In genomic region chr17:45950888-45951287, GRCh38 we compare ENCODE assay signal across 28 cellular contexts. TPM values are rescaled to one million over a fixed set of nuclear protein-coding genes. Genes with fewer than 3 reads are reported as not detected.
DNase-seq lines count a peak whose midpoint lies in the region; TF ChIP-seq lines count a peak whose summit lies in the region.
"Had no signal": no experiment of that assay in that cellular context is flagged by ENCODE, and none has a peak within 500 bp of the region (broad histone marks: within the 10 kb centered on the region; RNA-seq: fewer than 3 reads in every experiment).

No MANE protein-coding gene starts in this region.

- H3K9me2 ChIP-seq in MM.1S (replicated peaks; ENCODE audit: insufficient read depth, low read length): no peaks in the 10 kb centered on the region
- H3K9me2 ChIP-seq in hepatocyte (replicated peaks; ENCODE audit: insufficient read depth): no peaks in the 10 kb centered on the region
- H3K9me2 ChIP-seq: SK-N-SH had no signal

- no peak overlapping the region for H2AFZ ChIP-seq in MM.1S (ENCODE audit: low read length)
- H2AFZ ChIP-seq in hepatocyte: no peak overlapping the region
- H2AFZ ChIP-seq: GM23248 had no signal

- H3K36me3 ChIP-seq in mesodermal cell (ENCODE audit: control insufficient read depth, insufficient read depth, low read length): no peaks in the 10 kb centered on the region
- no peaks in the 10 kb centered on the region for H3K36me3 ChIP-seq in MM.1S (replicated peaks; ENCODE audit: insufficient read depth, low read length)
- H3K36me3 ChIP-seq in hepatocyte (replicated peaks; ENCODE audit: insufficient read depth, low read depth): no peaks in the 10 kb centered on the region

- H3K27me3 ChIP-seq in dorsolateral prefrontal cortex: no peaks in the 10 kb centered on the region
- peaks cover 3% of the 10 kb centered on the region; the same call in 1 of the 2 replicates for H3K27me3 ChIP-seq in MM.1S (replicated peaks; ENCODE audit: insufficient read depth, low read length)
- peaks cover 31% of the 10 kb centered on the region for H3K27me3 ChIP-seq in hepatocyte

- H3K27ac ChIP-seq in angular gyrus (ENCODE audit: low read depth, low read length) (peak overlapping the region; percentile 10), dorsolateral prefrontal cortex (peak overlapping the region in 51 of 59 donors; percentile 15 to 99 (median 95)), mesodermal cell (ENCODE audit: low read depth, low read length, severe bottlenecking) (peak overlapping the region; percentile 70), substantia nigra (ENCODE audit: low read depth, low read length, poor library complexity, severe bottlenecking) (peak overlapping the region; percentile 64), MM.1S (ENCODE audit: low read length) (no peak overlapping the region), hepatocyte (no peak overlapping the region)
- H3K27ac ChIP-seq: GM23248 had no signal

- no peaks in the 10 kb centered on the region for H3K79me2 ChIP-seq in MM.1S (ENCODE audit: low read length)
- H3K79me2 ChIP-seq in hepatocyte: no peaks in the 10 kb centered on the region

- H4K20me1 ChIP-seq in MM.1S (ENCODE audit: insufficient read depth, low read length) (no peaks in the 10 kb centered on the region), hepatocyte (ENCODE audit: insufficient read depth, poor library complexity, severe bottlenecking) (no peaks in the 10 kb centered on the region)

- no peaks in the 10 kb centered on the region for H3F3A ChIP-seq in MM.1S (ENCODE audit: insufficient read depth, low read length)

- H3K4me2 ChIP-seq in MM.1S (ENCODE audit: low read depth, low read length): no peak overlapping the region
- no peak overlapping the region for H3K4me2 ChIP-seq in hepatocyte
- H3K4me2 ChIP-seq: A549, SK-N-SH had no signal

- intact Hi-C loops in dorsolateral prefrontal cortex (cut with DNase I): no loop called here

- TF ChIP-seq CTCF in dorsolateral prefrontal cortex (IDR thresholded peaks at IDR 0.05 in 54 of 56, conservative IDR thresholded peaks at IDR 0.05 in 2 of 56; ENCODE audit: low read depth in 1 of 56, partially characterized antibody in 56 of 56) (no peak), MM.1S (IDR thresholded peaks at IDR 0.05; ENCODE audit: low read length) (no peak), hepatocyte (IDR thresholded peaks at IDR 0.05; ENCODE audit: poor library complexity) (no peak)

- H3K4me3 ChIP-seq in dorsolateral prefrontal cortex: peak overlapping the region in 1 of 59 donors; percentile 28
- no peak overlapping the region for H3K4me3 ChIP-seq in mesodermal cell (ENCODE audit: extremely low read depth, insufficient read depth, low read length, poor library complexity, severe bottlenecking)
- no peak overlapping the region for H3K4me3 ChIP-seq in MM.1S (ENCODE audit: low read length)
- H3K4me3 ChIP-seq in hepatocyte: no peak overlapping the region
- H3K4me3 ChIP-seq: A549, GM12878, GM23248 had no signal

- DNase-seq in dorsolateral prefrontal cortex (peak in 2 of 10 donors; percentile 41 to 77), substantia nigra (lab: John Stamatoyannopoulos, UW) (peak in 19 of 49 donors; percentile 16 to 71 (median 31)), MM.1S (no peak), hepatocyte (ENCODE audit: low spot score) (no peak), SW480 (ENCODE audit: low spot score) (no peak), NCI-H748 treated with DMSO at 0.1 percent for 48 hours (lab: John Stamatoyannopoulos, UW) (no peak)
- DNase-seq: AML-193; Caco-2; CD4-positive, alpha-beta memory T cell; GM23248; H9; Kasumi-1; NCI-H1105 treated with DMSO at 0.1 percent for 48 hours; NCI-H1694 treated with DMSO at 0.1 percent for 48 hours; NCI-H2081 treated with DMSO at 0.1 percent for 48 hours; NCI-H2171; NCI-H226; NCI-H510A treated with DMSO at 0.1 percent for 48 hours; NCI-H774; SIG-M5; SK-N-SH had no signal

- WGBS in mesodermal cell (ENCODE audit: insufficient coverage in 2 of 2), 2 experiments: 98% methylated on average over 5 to 6 of the region's 8 CpGs
- 92% methylated on average over 8 of the region's 8 CpGs for WGBS in hepatocyte (ENCODE audit: low lambda C conversion rate, missing lambda C conversion rate)

- no peak overlapping the region for H3K9ac ChIP-seq in MM.1S (ENCODE audit: low read length)
- H3K9ac ChIP-seq: GM23248, SK-N-SH had no signal

- H3K4me1 ChIP-seq in mesodermal cell (ENCODE audit: control insufficient read depth, insufficient read depth, low read length, poor library complexity, severe bottlenecking) (peaks cover 38% of the 10 kb centered on the region), MM.1S (ENCODE audit: low read length) (0 out of 2 replicates have a peak, but pooled peaks cover 4% of the 10 kb centered on the region), hepatocyte (ENCODE audit: insufficient read depth) (no peaks in the 10 kb centered on the region)
- H3K4me1 ChIP-seq: Caco-2 had no signal

- H3K9me3 ChIP-seq in mesodermal cell (ENCODE audit: control insufficient read depth, low read length): no peaks in the 10 kb centered on the region
- H3K9me3 ChIP-seq in MM.1S (replicated peaks; ENCODE audit: insufficient read depth, low read length): no peaks in the 10 kb centered on the region
- H3K9me3 ChIP-seq in hepatocyte (ENCODE audit: low read depth): no peaks in the 10 kb centered on the region
- H3K9me3 ChIP-seq: A549, Caco-2, SK-N-SH had no signal

RNA-seq across cellular contexts. Expression of gene STH, which starts 48.2 kb away (rescaled TPM):
- 10 to 100 TPM in 84 of 120 experiments, 1 to 10 TPM in 36; 1.8 to 35.0 (median 12.2) TPM for total RNA-seq in dorsolateral prefrontal cortex
- polyA plus RNA-seq in mesodermal cell (2013, experiment 1 of 2): not detected
- polyA plus RNA-seq in mesodermal cell (2013, experiment 2 of 2): not detected
- total RNA-seq in hepatocyte: not detected in 2 replicates
- not detected in 2 replicates for polyA plus RNA-seq in hepatocyte
- total RNA-seq: Caco-2; CD4-positive, alpha-beta memory T cell; GM12878; GM23248; H9; HepG2; HT1080; M059J had no signal
- polyA plus RNA-seq: A549; CD4-positive, alpha-beta memory T cell; GM12878; GM23248; HepG2; SK-N-SH had no signal

RNA-seq across cellular contexts. Expression of gene MAPT, which starts 56.5 kb away (rescaled TPM):
- total RNA-seq in dorsolateral prefrontal cortex: 100 to 1,000 TPM; 323 to 524 (median 437) TPM
- polyA plus RNA-seq in mesodermal cell (2013, experiment 1 of 2): 5.3 TPM
- polyA plus RNA-seq in mesodermal cell (2013, experiment 2 of 2): 3.9 TPM
- total RNA-seq in hepatocyte: 0.24 and 0.37 TPM in 2 replicates
- 0.71 TPM in 1 of 2 replicates, not detected in the other for polyA plus RNA-seq in hepatocyte
- total RNA-seq: GM23248 had no signal

Comparison
In these comparisons a context has a peak if more than half of its experiments do, and no peak if none do; other contexts are left out.
1. H3K27ac ChIP-seq: peak in angular gyrus (single experiment), dorsolateral prefrontal cortex (51 of 59), mesodermal cell (single experiment) and substantia nigra (single experiment); none in MM.1S (single experiment) and hepatocyte (single experiment).
2. RNA of gene MAPT, which starts 56.5 kb away (total RNA-seq): 323 to 524 TPM in dorsolateral prefrontal cortex; 0.24 to 0.37 TPM in hepatocyte; every median in the first group is over 100 times any median in the second.